ENCODE assay signal across 23 cellular contexts in genomic region chr6:71676298-71676697, GRCh38.
"Had no signal": no experiment of that assay in that cellular context is flagged by ENCODE, and none has a peak within 500 bp of the region (broad histone marks: within the 10 kb centered on the region; RNA-seq: fewer than 3 reads in every experiment).

No MANE protein-coding gene starts in this region.

- H3K4me3 Mint-ChIP-seq: T-cell had no signal

- H3K27ac Mint-ChIP-seq: T-cell had no signal

- H3K36me3 Mint-ChIP-seq: T-cell had no signal

- DNase-seq: KBM-7, MV-4-11, NCI-H1048, NCI-H1105, NCI-H1417, NCI-H1436 treated with DMSO at 0.1 percent for 48 hours, NCI-H1694, NCI-H187 treated with DMSO at 0.1 percent for 48 hours, NCI-H2029 treated with DMSO at 0.1 percent for 48 hours, NCI-H2171, NCI-H226, NCI-H446, NCI-H510A, NCI-H524 treated with DMSO at 0.1 percent for 48 hours, NCI-H69, NCI-H774, SHP77, SK-N-SH, SW 1271, T-cell had no signal

- H3K4me1 Mint-ChIP-seq: T-cell had no signal

- H3K27ac ChIP-seq: HL-60, RWPE1 had no signal

- ATAC-seq: Panc1, T-cell had no signal

- H3K27me3 Mint-ChIP-seq: T-cell had no signal

- H3K9me3 ChIP-seq: SK-N-SH had no signal
